ENCODE assay signal across 23 cellular contexts in genomic region chr13:59837101-59837500, GRCh38.
DNase-seq lines count a peak whose midpoint lies in the region; ATAC-seq, FAIRE-seq and TF ChIP-seq lines count a peak whose summit lies in the region.
"Had no signal": no experiment of that assay in that cellular context is flagged by ENCODE, and none has a peak within 500 bp of the region (broad histone marks: within the 10 kb centered on the region; RNA-seq: fewer than 3 reads in every experiment).

No MANE protein-coding gene starts in this region.

- 16 to 63% (median 39%) methylated on average over 3 of the region's 3 CpGs for WGBS in small intestine, 3 donors

- H3K27ac ChIP-seq in VCaP (peak overlapping the region; percentile 71), small intestine (ENCODE audit: low read depth in 1 of 2, low read length in 1 of 2) (no peak overlapping the region)
- H3K27ac ChIP-seq: C4-2B, HL-60 had no signal

- TF ChIP-seq CTCF in VCaP (conservative IDR thresholded peaks at IDR 0.05) = no peak

- no peaks in the 10 kb centered on the region for H3K27me3 ChIP-seq in small intestine (ENCODE audit: control insufficient read depth in 2 of 2, insufficient read depth in 2 of 2, low read length in 2 of 2)

- ATAC-seq in left colon = peak; percentile 88
- ATAC-seq: SK-N-SH treated with all-trans-retinoic acid at 6 μM for 48 hours had no signal

- H3K36me3 ChIP-seq in small intestine (ENCODE audit: control insufficient read depth in 2 of 2, insufficient read depth in 2 of 2, low read length in 2 of 2) = no peaks in the 10 kb centered on the region

- H3K9me3 ChIP-seq in small intestine (ENCODE audit: control insufficient read depth, low read depth) = no peaks in the 10 kb centered on the region

- DNase-seq in KBM-7 (peak; percentile 18), left colon (peak in 1 of 2 donors; percentile 8), small intestine (peak; percentile 83), GM19240 (ENCODE audit: insufficient read length, low spot score) (no peak)
- DNase-seq in activated CD8-positive, alpha-beta memory T cell treated with anti-CD3 and anti-CD28 coated beads, Interleukin-2, amount 50 U/mL, for 4 hours = no peak
- DNase-seq in activated naive CD4-positive, alpha-beta T cell treated with anti-CD3 and anti-CD28 coated beads, Interleukin-2, amount 50 U/mL, for 16 hours = no peak
- DNase-seq in stimulated activated CD4-positive, alpha-beta T cell treated with anti-CD3 and anti-CD28 coated beads, Interleukin-4, amount 100 ng/mL, for 4 hours = no peak
- DNase-seq: Calu3; CD8-positive, alpha-beta memory T cell; HCEC 1CT; Karpas-422; MV-4-11; NCI-H1105; NCI-H1436 treated with DMSO at 0.1 percent for 48 hours; NCI-H187 treated with DMSO at 0.1 percent for 48 hours; NCI-H2171 treated with DMSO at 0.1 percent for 48 hours; NCI-H524; NCI-H774 had no signal

- H3K4me1 ChIP-seq in small intestine (ENCODE audit: control insufficient read depth in 2 of 2, insufficient read depth in 1 of 2, low read depth in 1 of 2, low read length in 1 of 2) = no peaks in the 10 kb centered on the region

- intact Hi-C loops in left colon (cut with DNase I, micrococcal nuclease) = no loop called here

- in situ Hi-C loops in KBM-7 (cut with MboI; ENCODE audit: low pct_unique_long_range_greater_than_20kb, low sequenced_read_pairs) = no loop called here

- no peak for FAIRE-seq in small intestine (lab: Jason Lieb, UNC)
- FAIRE-seq: H1 had no signal

- no peak overlapping the region for H3K4me3 ChIP-seq in small intestine (ENCODE audit: low read depth in 1 of 2, low read length in 2 of 2)

Comparison
In these comparisons a context has a peak if more than half of its experiments do, and no peak if none do; other contexts are left out.
1. DNase-seq: peak in KBM-7 (single experiment) and small intestine (single experiment); none in activated CD8-positive, alpha-beta memory T cell treated with anti-CD3 and anti-CD28 coated beads, Interleukin-2, amount 50 U/mL, for 4 hours (single experiment), GM19240 (single experiment), activated naive CD4-positive, alpha-beta T cell treated with anti-CD3 and anti-CD28 coated beads, Interleukin-2, amount 50 U/mL, for 16 hours (single experiment) and stimulated activated CD4-positive, alpha-beta T cell treated with anti-CD3 and anti-CD28 coated beads, Interleukin-4, amount 100 ng/mL, for 4 hours (0 of 2).